In genomic region chr9:98373622-98374021, GRCh38 we compare ENCODE assay signal across 25 cellular contexts.
DNase-seq lines count a peak whose midpoint lies in the region; FAIRE-seq and TF ChIP-seq lines count a peak whose summit lies in the region.
"Had no signal": no experiment of that assay in that cellular context is flagged by ENCODE, and none has a peak within 500 bp of the region (broad histone marks: within the 10 kb centered on the region; RNA-seq: fewer than 3 reads in every experiment).

No MANE protein-coding gene starts in this region.

- H2AFZ ChIP-seq in osteoblast (ENCODE audit: low read length): no peak overlapping the region
- H2AFZ ChIP-seq: parathyroid adenoma had no signal

- no peaks in the 10 kb centered on the region for H3K9me3 ChIP-seq in BLaER1 treated with 17β-estradiol and CSF1 and Interleukin-3, amounts not matched to agents 10 nM and 100 nM (replicated peaks in 1 of 11)
- H3K9me3 ChIP-seq in osteoblast (ENCODE audit: low read depth, low read length): no peaks in the 10 kb centered on the region
- H3K9me3 ChIP-seq: lower lobe of right lung, right atrium auricular region, upper lobe of right lung had no signal

- peak; percentile 42 for DNase-seq in HT1080 (ENCODE audit: low read depth)
- no peak for DNase-seq in epithelial cell of prostate (ENCODE audit: low read depth, low spot score)
- no peak for DNase-seq in osteoblast (ENCODE audit: insufficient read length, low spot score, missing footprints)
- no peak for DNase-seq in frontal cortex (ENCODE audit: low spot score in 2 of 2)
- no peak for DNase-seq in cerebellum (ENCODE audit: low spot score)
- DNase-seq in NCI-H1048 (lab: John Stamatoyannopoulos, UW): no peak
- DNase-seq: activated CD8-positive, alpha-beta T cell treated with anti-CD3 and anti-CD28 coated beads, Interleukin-2, amount 10 ng/mL, durations not matched to agents 7 days and 5 days; activated effector memory CD4-positive, alpha-beta T cell treated with Interleukin-2 at 50 U/mL for 16 hours; activated naive CD8-positive, alpha-beta T cell treated with anti-CD3 and anti-CD28 coated beads, Interleukin-2, amount 10 ng/mL, durations not matched to agents 7 days and 5 days; CD4-positive, alpha-beta T cell; head of caudate nucleus; lower lobe of right lung; NCI-H1105 treated with DMSO at 0.1 percent for 48 hours; NCI-H2029; NCI-H345; NCI-H748 treated with DMSO at 0.1 percent for 48 hours; RPMI8226; stimulated activated CD4-positive, alpha-beta T cell treated with anti-CD3 and anti-CD28 coated beads, Interleukin-12 subunit alpha, Interleukin-12 subunit beta, amount 100 ng/mL, for 4 hours; stimulated activated CD4-positive, alpha-beta T cell treated with anti-CD3 and anti-CD28 coated beads, Interleukin-4, amount 100 ng/mL, for 1 hour; substantia nigra; upper lobe of right lung had no signal

- no peaks in the 10 kb centered on the region for H3K27me3 ChIP-seq in BLaER1 treated with 17β-estradiol and CSF1 and Interleukin-3, amounts not matched to agents 10 nM and 100 nM
- H3K27me3 ChIP-seq in osteoblast (ENCODE audit: insufficient read depth, low read length): no peaks in the 10 kb centered on the region
- H3K27me3 ChIP-seq: right atrium auricular region, upper lobe of right lung had no signal

- no peak overlapping the region for H3K4me3 ChIP-seq in BLaER1 treated with 17β-estradiol and CSF1 and Interleukin-3, amounts not matched to agents 10 nM and 100 nM
- no peak overlapping the region for H3K4me3 ChIP-seq in osteoblast (ENCODE audit: insufficient read depth, low read length)
- H3K4me3 ChIP-seq: lower lobe of right lung, right atrium auricular region, upper lobe of right lung had no signal

- H3K79me2 ChIP-seq in osteoblast (ENCODE audit: insufficient read depth, low read length): no peaks in the 10 kb centered on the region
- H3K79me2 ChIP-seq: parathyroid adenoma had no signal

- H3K9ac ChIP-seq in BLaER1 treated with 17β-estradiol and CSF1 and Interleukin-3, amounts not matched to agents 10 nM and 100 nM: no peak overlapping the region
- H3K9ac ChIP-seq: parathyroid adenoma had no signal

- no peaks in the 10 kb centered on the region for H4K20me1 ChIP-seq in BLaER1 treated with 17β-estradiol and CSF1 and Interleukin-3, amounts not matched to agents 10 nM and 100 nM
- no peaks in the 10 kb centered on the region for H4K20me1 ChIP-seq in osteoblast (ENCODE audit: insufficient read depth, low read length)

- H3K4me1 ChIP-seq in BLaER1 treated with 17β-estradiol and CSF1 and Interleukin-3, amounts not matched to agents 10 nM and 100 nM: peaks cover 25 to 53% (median 46%) of the 10 kb centered on the region in 10 experiments
- H3K4me1 ChIP-seq in osteoblast (ENCODE audit: insufficient read depth, low read length): peaks cover 40% of the 10 kb centered on the region
- H3K4me1 ChIP-seq: lower lobe of right lung, parathyroid adenoma, upper lobe of right lung had no signal

- peak overlapping the region in 8 of 11 experiments; percentile 12 to 81 (median 68); a peak in 9 of 22 replicates for H3K4me2 ChIP-seq in BLaER1 treated with 17β-estradiol and CSF1 and Interleukin-3, amounts not matched to agents 10 nM and 100 nM
- no peak overlapping the region for H3K4me2 ChIP-seq in osteoblast (ENCODE audit: insufficient read depth, low read length)

- no peaks in the 10 kb centered on the region for H3K36me3 ChIP-seq in BLaER1 treated with 17β-estradiol and CSF1 and Interleukin-3, amounts not matched to agents 10 nM and 100 nM
- H3K36me3 ChIP-seq in osteoblast (ENCODE audit: insufficient read depth, low read length): no peaks in the 10 kb centered on the region
- H3K36me3 ChIP-seq: lower lobe of right lung, right atrium auricular region, upper lobe of right lung had no signal

- no peak overlapping the region for H3K27ac ChIP-seq in BLaER1 treated with 17β-estradiol and CSF1 and Interleukin-3, amounts not matched to agents 10 nM and 100 nM
- H3K27ac ChIP-seq in epithelial cell of prostate: peak overlapping the region; percentile 80
- H3K27ac ChIP-seq in osteoblast (ENCODE audit: low read depth, low read length): peak overlapping the region; percentile 96
- H3K27ac ChIP-seq: lower lobe of right lung, parathyroid adenoma, right atrium auricular region, upper lobe of right lung had no signal

- FAIRE-seq in frontal cortex (lab: Jason Lieb, UNC): no peak
- FAIRE-seq: GM12892 had no signal

- TF ChIP-seq CTCF in osteoblast (IDR thresholded peaks at IDR 0.05; ENCODE audit: extremely low read depth, low read depth, low read length): no peak

Comparison
In these comparisons a context has a peak if more than half of its experiments do, and no peak if none do; other contexts are left out.
1. H3K27ac ChIP-seq: peak in epithelial cell of prostate (single experiment) and osteoblast (single experiment); none in BLaER1 treated with 17β-estradiol and CSF1 and Interleukin-3, amounts not matched to agents 10 nM and 100 nM (0 of 11).